Comparison of ENCODE assay signal across 10 cellular contexts in genomic region chr10:132411561-132412253, GRCh38. TPM values are rescaled to one million over a fixed set of nuclear protein-coding genes. Genes with fewer than 3 reads are reported as not detected.
DNase-seq lines count a peak whose midpoint lies in the region; ATAC-seq, FAIRE-seq and TF ChIP-seq lines count a peak whose summit lies in the region.
"Had no signal": no experiment of that assay in that cellular context is flagged by ENCODE, and none has a peak within 500 bp of the region (broad histone marks: within the 10 kb centered on the region; RNA-seq: fewer than 3 reads in every experiment).

No MANE protein-coding gene starts in this region.

- H3K9me3 Mint-ChIP-seq in CD14-positive monocyte: no peaks in the 10 kb centered on the region

- H3K27ac Mint-ChIP-seq in CD14-positive monocyte: peak overlapping the region in 6 of 7 donors; percentile 40 to 80 (median 53)

- H3K4me1 Mint-ChIP-seq in CD14-positive monocyte: peaks cover 66% of the 10 kb centered on the region

- peaks cover 2% of the 10 kb centered on the region for H3K36me3 ChIP-seq in rectal smooth muscle tissue (ENCODE audit: control insufficient read depth, insufficient read depth, low read length)

- no peak for FAIRE-seq in H54 (lab: Jason Lieb, UNC)

- ATAC-seq in left ventricle myocardium superior (no peak), GM18505 (IDR thresholded peaks at IDR 0.05; ENCODE audit: unreplicated experiment) (no peak)

- no peaks in the 10 kb centered on the region for H3K27me3 ChIP-seq in rectal smooth muscle tissue (ENCODE audit: control insufficient read depth, insufficient read depth, low read length)

- intact Hi-C loops in CD14-positive monocyte (cut with micrococcal nuclease): loop anchor here in 1 of 2 donors (5.0 kb wide), 1 partner anchor 36 kb away; no protein-coding TSS in a partner anchor
- intact Hi-C loops in left ventricle myocardium superior (cut with micrococcal nuclease): no loop called here

- DNase-seq in CD14-positive monocyte (ENCODE audit: low spot score) (no peak), amniotic epithelial cell (ENCODE audit: low read depth) (peak; percentile 59), left ventricle myocardium superior (peak; percentile 60), SW480 (ENCODE audit: low spot score) (no peak), H54 (ENCODE audit: insufficient read length, low spot score) (no peak), dedifferentiated amniotic fluid mesenchymal stem cell (ENCODE audit: extremely low spot score) (no peak)
- DNase-seq: DMS79 treated with DMSO at 0.1 percent for 48 hours; stimulated activated CD4-positive, alpha-beta T cell treated with anti-CD3 and anti-CD28 coated beads, Interleukin-4, amount 100 ng/mL, for 1 hour had no signal

- peaks cover 35 to 51% of the 10 kb centered on the region in 2 donors for H3K36me3 Mint-ChIP-seq in CD14-positive monocyte

- H3K4me1 ChIP-seq in rectal smooth muscle tissue (ENCODE audit: control insufficient read depth, insufficient read depth, low read length): peaks cover 37% of the 10 kb centered on the region

- H3K27ac ChIP-seq in rectal smooth muscle tissue (ENCODE audit: low read depth, low read length): peak overlapping the region; percentile 82

- peaks cover 0 to 4% (median 0%) of the 10 kb centered on the region in 3 donors for H3K27me3 Mint-ChIP-seq in CD14-positive monocyte (ENCODE audit: low read depth in 3 of 3)

- no peak overlapping the region for H3K9ac ChIP-seq in rectal smooth muscle tissue (ENCODE audit: low read length)

- peak overlapping the region; percentile 43 to 77 for H3K4me3 Mint-ChIP-seq in CD14-positive monocyte

- no peak for TF ChIP-seq CTCF in CD14-positive monocyte (IDR thresholded peaks at IDR 0.05)

- peak overlapping the region; percentile 12 for H3K4me3 ChIP-seq in rectal smooth muscle tissue (ENCODE audit: low read length)

- no peak for TF ChIP-seq POLR2A in GM18505 (IDR thresholded peaks at IDR 0.05; ENCODE audit: borderline replicate concordance, extremely low read depth, insufficient read depth, insufficient read length)
- TF ChIP-seq POLR2A in H54 (IDR thresholded peaks at IDR 0.05; ENCODE audit: low read depth, low read length): no peak

RNA-seq across cellular contexts. Expression of gene PWWP2B, which starts 14.7 kb away (rescaled TPM):
- 1 to 10 TPM; 2.4 to 2.7 TPM for polyA plus RNA-seq in CD14-positive monocyte
- total RNA-seq in left ventricle myocardium superior: 19.9 TPM

Comparison
In these comparisons a context has a peak if more than half of its experiments do, and no peak if none do; other contexts are left out.
1. DNase-seq: peak in amniotic epithelial cell (single experiment) and left ventricle myocardium superior (single experiment); none in CD14-positive monocyte (single experiment), SW480 (single experiment), H54 (single experiment) and dedifferentiated amniotic fluid mesenchymal stem cell (single experiment).